20 cellular contexts compared by ENCODE assay signal in the genomic region with DNA sequence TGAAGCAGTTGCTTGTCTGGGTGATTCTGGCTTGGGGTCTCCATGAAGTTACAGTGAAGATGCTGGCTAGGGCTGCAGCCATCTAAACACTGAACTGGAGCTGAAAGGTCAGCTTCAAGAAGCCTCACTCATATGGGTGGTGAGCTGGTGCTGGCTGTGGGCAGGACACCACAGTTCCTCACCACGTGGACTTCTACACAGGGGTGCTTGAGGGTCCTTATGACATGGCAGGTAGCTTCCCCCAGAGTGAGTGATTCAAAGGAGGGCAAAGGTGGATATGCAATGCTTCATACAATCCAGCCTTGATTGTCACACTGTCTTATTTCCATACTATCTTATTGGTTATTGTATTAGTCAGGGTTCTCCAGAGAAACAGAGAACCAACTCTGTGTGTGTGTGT. TPM values are rescaled to one million over a fixed set of nuclear protein-coding genes. Genes with fewer than 3 reads are reported as not detected.
"Had no signal": no experiment of that assay in that cellular context is flagged by ENCODE, and none has a peak within 500 bp of the region (broad histone marks: within the 10 kb centered on the region; RNA-seq: fewer than 3 reads in every experiment).

No MANE protein-coding gene starts in this region.

- H3K9me3 ChIP-seq: esophagus muscularis mucosa, gastrocnemius medialis, heart right ventricle, spleen, testis, tibial nerve had no signal

- H3K27ac Mint-ChIP-seq: effector memory CD8-positive, alpha-beta T cell; naive B cell had no signal

- H3K27me3 ChIP-seq: esophagus muscularis mucosa, gastrocnemius medialis, heart right ventricle, spleen, testis, tibial nerve had no signal

- H3K36me3 ChIP-seq: esophagus muscularis mucosa, gastrocnemius medialis, heart right ventricle, spleen, tibial nerve had no signal

- FAIRE-seq: islet of Langerhans had no signal

- H3K27me3 Mint-ChIP-seq: effector memory CD8-positive, alpha-beta T cell; naive B cell had no signal

- H3K9me3 Mint-ChIP-seq: effector memory CD8-positive, alpha-beta T cell; naive B cell had no signal

- H3K4me3 ChIP-seq: esophagus muscularis mucosa, gastrocnemius medialis, heart right ventricle, spleen, testis, tibial nerve had no signal

- H3K4me3 Mint-ChIP-seq: effector memory CD8-positive, alpha-beta T cell; naive B cell had no signal

- H3K27ac ChIP-seq: epithelial cell of prostate, esophagus muscularis mucosa, gastrocnemius medialis, testis, tibial nerve had no signal

- ATAC-seq: effector memory CD8-positive, alpha-beta T cell; gastrocnemius medialis; sciatic nerve had no signal

- H3K36me3 Mint-ChIP-seq: naive B cell had no signal

- DNase-seq: effector memory CD8-positive, alpha-beta T cell; gastrocnemius medialis; heart right ventricle; hypothalamus; kidney glomerular epithelial cell; mesendoderm; naive B cell; posterior cingulate gyrus; spleen; stimulated activated CD4-positive, alpha-beta T cell treated with anti-CD3 and anti-CD28 coated beads, Interleukin-15, amount 100 ng/mL, for 24 hours; stimulated activated CD4-positive, alpha-beta T cell treated with anti-CD3 and anti-CD28 coated beads, Interleukin-1b, Interleukin-23, amount 100 ng/mL, for 48 hours; stimulated activated CD4-positive, alpha-beta T cell treated with anti-CD3 and anti-CD28 coated beads, Interleukin-4, amount 100 ng/mL, for 24 hours; stimulated activated naive CD4-positive, alpha-beta T cell; testis had no signal

RNA-seq across cellular contexts. Expression of a gene that starts 6.0 kb away (rescaled TPM):
- polyA plus RNA-seq: neural cell had no signal
